21 cellular contexts compared by ENCODE assay signal in the genomic region with DNA sequence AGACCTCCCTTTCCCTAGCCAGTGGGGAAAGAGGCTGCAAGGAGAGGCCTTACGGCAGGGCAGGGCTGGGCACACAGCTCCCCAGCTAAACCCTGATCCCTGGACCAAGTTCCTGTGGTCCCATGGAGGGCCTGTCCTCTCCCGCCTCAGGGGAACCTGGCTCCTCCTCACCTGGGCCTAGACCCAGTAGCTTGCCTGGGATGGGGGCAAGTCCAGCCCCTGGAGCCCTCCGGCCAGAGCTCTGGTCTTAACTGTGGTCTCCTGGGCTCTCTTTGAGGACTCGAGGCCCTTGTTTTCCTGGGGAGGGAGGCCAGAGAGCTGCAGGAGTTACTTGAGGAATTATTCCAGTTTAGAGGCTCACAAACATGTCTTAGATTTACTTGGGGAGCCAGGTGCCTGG.
"Had no signal": no experiment of that assay in that cellular context is flagged by ENCODE, and none has a peak within 500 bp of the region (broad histone marks: within the 10 kb centered on the region; RNA-seq: fewer than 3 reads in every experiment).

No MANE protein-coding gene starts in this region.

- H3K9me3 Mint-ChIP-seq: activated CD8-positive, alpha-beta T cell treated with anti-CD3 and anti-CD28 coated beads for 36 hours; activated naive CD4-positive, alpha-beta T cell treated with anti-CD3 and anti-CD28 coated beads, Interleukin-2, amount 10 ng/mL, durations not matched to agents 7 days and 5 days; activated naive CD8-positive, alpha-beta T cell treated with anti-CD3 and anti-CD28 coated beads for 36 hours; activated T-cell treated with anti-CD3 and anti-CD28 coated beads, Interleukin-2, amount 50 U/mL, for 72 hours; activated T-helper 2 cell treated with anti-CD3 and anti-CD28 coated beads, Interferon-gamma antibody, Interleukin-2, Interleukin-4, amounts not matched to agents 10 μg/mL and 5 μg/mL and 100 μg/mL, durations not matched to agents 14 hours and 24 hours and 36 hours; T-helper 1 cell treated with Interleukin-12 subunit alpha and Interleukin-12 subunit beta and Interleukin-4 antibody, amounts not matched to agents 30 μg/mL and 1 μg/mL, for 36 hours had no signal

- H3K27ac Mint-ChIP-seq: activated CD8-positive, alpha-beta T cell treated with anti-CD3 and anti-CD28 coated beads for 36 hours; activated naive CD4-positive, alpha-beta T cell treated with anti-CD3 and anti-CD28 coated beads, Interleukin-2, amount 10 ng/mL, durations not matched to agents 7 days and 5 days; activated naive CD8-positive, alpha-beta T cell treated with anti-CD3 and anti-CD28 coated beads for 36 hours; activated T-cell treated with anti-CD3 and anti-CD28 coated beads, Interleukin-2, amount 50 U/mL, for 72 hours; activated T-helper 2 cell treated with anti-CD3 and anti-CD28 coated beads, Interferon-gamma antibody, Interleukin-2, Interleukin-4, amounts not matched to agents 10 μg/mL and 5 μg/mL and 100 μg/mL, durations not matched to agents 14 hours and 24 hours and 36 hours; T-helper 1 cell treated with Interleukin-12 subunit alpha and Interleukin-12 subunit beta and Interleukin-4 antibody, amounts not matched to agents 30 μg/mL and 1 μg/mL, for 36 hours had no signal

- H3K4me3 ChIP-seq: SJSA1 had no signal

- H3K27ac ChIP-seq: SJSA1 had no signal

- H3K27me3 Mint-ChIP-seq: activated naive CD8-positive, alpha-beta T cell treated with anti-CD3 and anti-CD28 coated beads for 36 hours had no signal

- H3K36me3 ChIP-seq: SJSA1 had no signal

- H3K4me3 Mint-ChIP-seq: activated CD8-positive, alpha-beta T cell treated with anti-CD3 and anti-CD28 coated beads for 36 hours; activated naive CD4-positive, alpha-beta T cell treated with anti-CD3 and anti-CD28 coated beads, Interleukin-2, amount 10 ng/mL, durations not matched to agents 7 days and 5 days; activated naive CD8-positive, alpha-beta T cell treated with anti-CD3 and anti-CD28 coated beads for 36 hours; activated T-cell treated with anti-CD3 and anti-CD28 coated beads, Interleukin-2, amount 50 U/mL, for 72 hours; T-helper 1 cell treated with Interleukin-12 subunit alpha and Interleukin-12 subunit beta and Interleukin-4 antibody, amounts not matched to agents 30 μg/mL and 1 μg/mL, for 36 hours had no signal

- ATAC-seq: activated CD4-positive, CD25-positive, alpha-beta regulatory T cell treated with anti-CD3 and anti-CD28 coated beads, Interleukin-2, amount 50 U/mL, for 24 hours; activated CD8-positive, alpha-beta T cell treated with anti-CD3 and anti-CD28 coated beads for 36 hours; activated T-cell treated with anti-CD3 and anti-CD28 coated beads, Interleukin-2, amount 50 U/mL, for 72 hours had no signal

- DNase-seq: activated CD4-positive, alpha-beta T cell treated with anti-CD3 and anti-CD28 coated beads for 4 hours; activated CD8-positive, alpha-beta memory T cell treated with anti-CD3 and anti-CD28 coated beads, Interleukin-2, amount 50 U/mL, for 4 hours; activated CD8-positive, alpha-beta T cell treated with anti-CD3 and anti-CD28 coated beads for 36 hours; activated gamma-delta T cell treated with Interleukin-2 at 50 U/mL for 16 hours; activated naive CD8-positive, alpha-beta T cell treated with anti-CD3 and anti-CD28 coated beads for 36 hours; activated T-cell treated with anti-CD3 and anti-CD28 coated beads, Interleukin-2, amount 50 U/mL, for 72 hours; caudate nucleus; MM.1S; NCI-H1417; NCI-H1694 treated with DMSO at 0.1 percent for 48 hours; NCI-H2029 treated with DMSO at 0.1 percent for 48 hours; NCI-H345; NCI-H510A; NCI-H526 treated with DMSO at 0.1 percent for 48 hours; RPMI8226; SHP77 had no signal

- H3K36me3 Mint-ChIP-seq: activated naive CD4-positive, alpha-beta T cell treated with anti-CD3 and anti-CD28 coated beads, Interleukin-2, amount 10 ng/mL, durations not matched to agents 7 days and 5 days; activated naive CD8-positive, alpha-beta T cell treated with anti-CD3 and anti-CD28 coated beads for 36 hours had no signal

- H3K9me3 ChIP-seq: SJSA1 had no signal

- H3K27me3 ChIP-seq: SJSA1 had no signal
